2 cellular contexts compared by ENCODE assay signal in the genomic region with DNA sequence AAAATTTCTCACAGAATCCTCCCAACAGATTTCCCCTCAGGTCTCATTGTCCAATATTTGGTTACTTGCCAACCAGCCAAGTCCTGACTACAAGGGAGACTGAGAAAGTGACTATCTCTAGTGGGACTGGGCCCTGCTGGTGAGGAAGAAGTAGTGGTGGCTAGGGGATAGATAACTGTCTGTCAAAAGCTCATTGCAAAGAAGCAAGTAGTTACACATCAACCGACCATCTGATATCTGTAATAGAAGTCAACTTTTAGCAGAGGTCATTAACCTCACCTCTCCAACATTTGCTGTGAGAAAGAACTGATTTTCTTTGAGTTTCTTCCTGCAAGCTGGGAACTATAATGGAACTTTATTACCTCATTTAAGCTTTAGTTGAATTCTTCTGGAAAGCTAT.
A peak's percentile ranks its signal among the peaks of the same experiment; 100 is the strongest.
TF ChIP-seq lines count a peak whose summit lies in the region.

No MANE protein-coding gene starts in this region.

TF ChIP-seq in A549, 52 proteins besides CTCF, POLR2A, EP300 and RAD21:
- TF ChIP-seq RFX5 (IDR thresholded peaks at IDR 0.05) (no peak), NPAS2 (CRISPR knock-in tag; IDR thresholded peaks at IDR 0.05; ENCODE audit: borderline replicate concordance) (no peak)

TF ChIP-seq in liver, 16 proteins besides CTCF, POLR2A, EP300 and RAD21 (continued from another document):
- TF ChIP-seq SP1 (IDR thresholded peaks at IDR 0.05) (no peak), YY1 (IDR thresholded peaks at IDR 0.05) (no peak), RXRA (IDR thresholded peaks at IDR 0.05) (peak; percentile 81 to 90), JUND (IDR thresholded peaks at IDR 0.05) (peak in 1 of 2 donors; percentile 18)
- TF ChIP-seq, protein P1, sequence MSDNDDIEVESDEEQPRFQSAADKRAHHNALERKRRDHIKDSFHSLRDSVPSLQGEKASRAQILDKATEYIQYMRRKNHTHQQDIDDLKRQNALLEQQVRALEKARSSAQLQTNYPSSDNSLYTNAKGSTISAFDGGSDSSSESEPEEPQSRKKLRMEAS (IDR thresholded peaks at IDR 0.05): no peak
